ENCODE assay signal across 30 cellular contexts in genomic region chr22:37179622-37180420, GRCh38. TPM values are rescaled to one million over a fixed set of nuclear protein-coding genes. Genes with fewer than 3 reads are reported as not detected.
DNase-seq lines count a peak whose midpoint lies in the region; ATAC-seq, FAIRE-seq and TF ChIP-seq lines count a peak whose summit lies in the region.
"Had no signal": no experiment of that assay in that cellular context is flagged by ENCODE, and none has a peak within 500 bp of the region (broad histone marks: within the 10 kb centered on the region; RNA-seq: fewer than 3 reads in every experiment).

No MANE protein-coding gene starts in this region.

- TF ChIP-seq POLR2A in ovary (IDR thresholded peaks at IDR 0.05) (no peak), vagina (IDR thresholded peaks at IDR 0.05) (no peak)

- no peaks in the 10 kb centered on the region for H3K9me3 Mint-ChIP-seq in activated naive CD8-positive, alpha-beta T cell treated with anti-CD3 and anti-CD28 coated beads, Interleukin-2, amount 10 ng/mL, durations not matched to agents 7 days and 5 days
- H3K9me3 Mint-ChIP-seq in activated naive CD8-positive, alpha-beta T cell treated with anti-CD3 and anti-CD28 coated beads for 36 hours, result no peaks in the 10 kb centered on the region
- H3K9me3 Mint-ChIP-seq in endodermal cell, result no peaks in the 10 kb centered on the region
- H3K9me3 Mint-ChIP-seq: activated naive CD4-positive, alpha-beta T cell treated with anti-CD3 and anti-CD28 coated beads for 36 hours; natural killer cell had no signal

- WGBS in ovary, 3 donors, result 87 to 88% (median 87%) methylated on average over 29 to 31 of the region's 31 CpGs
- whole genome bisulfite sequencing in endodermal cell (ENCODE audit: insufficient coverage in 1 of 2, insufficient read length in 1 of 2), 2 experiments, result 93 to 96% methylated on average over 28 to 31 of the region's 31 CpGs

- H3K9me3 ChIP-seq in kidney (ENCODE audit: control insufficient read depth in 1 of 2, low read length in 2 of 2), result no peaks in the 10 kb centered on the region
- H3K9me3 ChIP-seq in ovary, result no peaks in the 10 kb centered on the region
- H3K9me3 ChIP-seq in vagina, result no peaks in the 10 kb centered on the region
- H3K9me3 ChIP-seq in endodermal cell (ENCODE audit: control insufficient read depth, low read length), result no peaks in the 10 kb centered on the region
- H3K9me3 ChIP-seq: ascending aorta had no signal

- no peak for ATAC-seq in activated naive CD8-positive, alpha-beta T cell treated with anti-CD3 and anti-CD28 coated beads, Interleukin-2, amount 10 ng/mL, durations not matched to agents 7 days and 5 days (ENCODE audit: low read depth)
- no peak for ATAC-seq in HG03457 (IDR thresholded peaks at IDR 0.05; ENCODE audit: unreplicated experiment)
- ATAC-seq: natural killer cell had no signal

- H3K4me1 ChIP-seq in kidney (ENCODE audit: control insufficient read depth in 1 of 2, insufficient read depth in 1 of 2, low read depth in 1 of 2, low read length in 2 of 2) (peaks cover 9 to 23% of the 10 kb centered on the region in 2 donors), ovary (ENCODE audit: insufficient read depth) (peaks cover 13% of the 10 kb centered on the region), vagina (peaks cover 49% of the 10 kb centered on the region), endodermal cell (ENCODE audit: control insufficient read depth, insufficient read depth, low read length) (no peaks in the 10 kb centered on the region)

- H3K4me3 ChIP-seq in kidney (ENCODE audit: low read length in 2 of 2), result no peak overlapping the region
- H3K4me3 ChIP-seq in ovary, result no peak overlapping the region
- H3K4me3 ChIP-seq in vagina, result no peak overlapping the region
- no peak overlapping the region for H3K4me3 ChIP-seq in endodermal cell (ENCODE audit: low read length)
- H3K4me3 ChIP-seq: ascending aorta had no signal

- TF ChIP-seq EP300 in ovary (IDR thresholded peaks at IDR 0.05), result no peak

- H3K36me3 ChIP-seq in kidney (ENCODE audit: control insufficient read depth in 1 of 2, insufficient read depth in 2 of 2, low read length in 2 of 2) (no peaks in the 10 kb centered on the region), ovary (no peaks in the 10 kb centered on the region), vagina (no peaks in the 10 kb centered on the region), endodermal cell (ENCODE audit: control insufficient read depth, insufficient read depth, low read length) (no peaks in the 10 kb centered on the region)

- POLR2A ChIA-PET in activated naive CD8-positive, alpha-beta T cell treated with anti-CD3 and anti-CD28 coated beads, Interleukin-2, amount 10 ng/mL, durations not matched to agents 7 days and 5 days (lab: Charles Lee), result interaction anchor here (1.5 to 2.1 kb wide), 2 partner anchors 14 to 20 kb away, joined by 3 to 6 read pairs; no protein-coding TSS in a partner anchor

- no peak for FAIRE-seq in kidney (lab: Jason Lieb, UNC)
- FAIRE-seq: GM12892, GM19239, keratinocyte, TTC549 had no signal

- no peak overlapping the region for H3K27ac Mint-ChIP-seq in activated naive CD8-positive, alpha-beta T cell treated with anti-CD3 and anti-CD28 coated beads, Interleukin-2, amount 10 ng/mL, durations not matched to agents 7 days and 5 days
- H3K27ac Mint-ChIP-seq in activated naive CD8-positive, alpha-beta T cell treated with anti-CD3 and anti-CD28 coated beads for 36 hours, result no peak overlapping the region
- no peak overlapping the region for H3K27ac Mint-ChIP-seq in endodermal cell
- H3K27ac Mint-ChIP-seq: activated naive CD4-positive, alpha-beta T cell treated with anti-CD3 and anti-CD28 coated beads for 36 hours; natural killer cell had no signal

- no peak for TF ChIP-seq CTCF in kidney (IDR thresholded peaks at IDR 0.05; ENCODE audit: borderline replicate concordance, extremely low read depth, insufficient read depth)
- TF ChIP-seq CTCF in ovary (IDR thresholded peaks at IDR 0.05), result no peak
- no peak for TF ChIP-seq CTCF in vagina (IDR thresholded peaks at IDR 0.05)
- TF ChIP-seq CTCF in endodermal cell (conservative IDR thresholded peaks at IDR 0.05), result no peak

- H3K9ac ChIP-seq in kidney (ENCODE audit: low read length in 2 of 2), result no peak overlapping the region
- H3K9ac ChIP-seq in endodermal cell (ENCODE audit: extremely low read depth, low read length, poor library complexity, severe bottlenecking), result no peak overlapping the region

- peak; percentile 16 for DNase-seq in activated naive CD8-positive, alpha-beta T cell treated with anti-CD3 and anti-CD28 coated beads, Interleukin-2, amount 10 ng/mL, durations not matched to agents 7 days and 5 days
- no peak for DNase-seq in activated naive CD8-positive, alpha-beta T cell treated with anti-CD3 and anti-CD28 coated beads for 36 hours
- DNase-seq in kidney (peak; percentile 77), ovary (peak in 3 of 5 donors; percentile 16 to 31 (median 18)), vagina (ENCODE audit: extremely low spot score in 2 of 2) (no peak), endodermal cell (no peak), pons (ENCODE audit: low spot score) (no peak)
- DNase-seq: 8988T; activated CD4-positive, CD25-positive, alpha-beta regulatory T cell treated with anti-CD3 and anti-CD28 coated beads, Interleukin-2, amount 50 U/mL, for 72 hours; activated naive CD4-positive, alpha-beta T cell treated with anti-CD3 and anti-CD28 coated beads for 36 hours; activated T-cell treated with anti-CD3 and anti-CD28 coated beads, Interleukin-2, amount 50 U/mL, for 1 hour; AML-193; caudate nucleus; foreskin melanocyte; GOT3; natural killer cell; NCI-H1105 treated with DMSO at 0.1 percent for 48 hours; NCI-H2029 treated with DMSO at 0.1 percent for 48 hours; NCI-H345; NCI-H774; SHP77 treated with DMSO at 0.1 percent for 48 hours; stimulated activated CD4-positive, alpha-beta T cell treated with anti-CD3 and anti-CD28 coated beads, Interleukin-1b, Interleukin-23, amount 100 ng/mL, for 48 hours had no signal

- peak overlapping the region in 1 of 2 donors; percentile 3 for H3K27ac ChIP-seq in kidney (ENCODE audit: low read depth in 2 of 2, low read length in 2 of 2)
- no peak overlapping the region for H3K27ac ChIP-seq in ovary
- peak overlapping the region; percentile 62 for H3K27ac ChIP-seq in vagina
- no peak overlapping the region for H3K27ac ChIP-seq in endodermal cell (ENCODE audit: low read depth, low read length)
- H3K27ac ChIP-seq: ascending aorta had no signal

- peaks cover 27% of the 10 kb centered on the region for H3K4me1 Mint-ChIP-seq in activated naive CD8-positive, alpha-beta T cell treated with anti-CD3 and anti-CD28 coated beads, Interleukin-2, amount 10 ng/mL, durations not matched to agents 7 days and 5 days
- H3K4me1 Mint-ChIP-seq in activated naive CD8-positive, alpha-beta T cell treated with anti-CD3 and anti-CD28 coated beads for 36 hours, result peaks cover 28% of the 10 kb centered on the region
- H3K4me1 Mint-ChIP-seq in endodermal cell, result peaks cover 8% of the 10 kb centered on the region

- no peak overlapping the region for H3K4me3 Mint-ChIP-seq in activated naive CD8-positive, alpha-beta T cell treated with anti-CD3 and anti-CD28 coated beads, Interleukin-2, amount 10 ng/mL, durations not matched to agents 7 days and 5 days
- no peak overlapping the region for H3K4me3 Mint-ChIP-seq in activated naive CD8-positive, alpha-beta T cell treated with anti-CD3 and anti-CD28 coated beads for 36 hours
- H3K4me3 Mint-ChIP-seq in endodermal cell, result no peak overlapping the region
- H3K4me3 Mint-ChIP-seq: activated naive CD4-positive, alpha-beta T cell treated with anti-CD3 and anti-CD28 coated beads for 36 hours; IgD-negative memory B cell; natural killer cell had no signal

- H3K36me3 Mint-ChIP-seq in activated naive CD8-positive, alpha-beta T cell treated with anti-CD3 and anti-CD28 coated beads, Interleukin-2, amount 10 ng/mL, durations not matched to agents 7 days and 5 days, result peaks cover under 1% of the 10 kb centered on the region
- no peaks in the 10 kb centered on the region for H3K36me3 Mint-ChIP-seq in activated naive CD8-positive, alpha-beta T cell treated with anti-CD3 and anti-CD28 coated beads for 36 hours
- H3K36me3 Mint-ChIP-seq in endodermal cell (ENCODE audit: low read depth), result peaks cover 3% of the 10 kb centered on the region
- H3K36me3 Mint-ChIP-seq: natural killer cell had no signal

- intact Hi-C loops in kidney (cut with DNase I), result no loop called here
- intact Hi-C loops in ovary (cut with DNase I), result no loop called here
- intact Hi-C loops in vagina (cut with DNase I), result no loop called here

- H3K27me3 Mint-ChIP-seq in activated naive CD8-positive, alpha-beta T cell treated with anti-CD3 and anti-CD28 coated beads, Interleukin-2, amount 10 ng/mL, durations not matched to agents 7 days and 5 days, result no peaks in the 10 kb centered on the region
- no peaks in the 10 kb centered on the region for H3K27me3 Mint-ChIP-seq in activated naive CD8-positive, alpha-beta T cell treated with anti-CD3 and anti-CD28 coated beads for 36 hours
- H3K27me3 Mint-ChIP-seq in endodermal cell (ENCODE audit: insufficient read depth), result peaks cover 10% of the 10 kb centered on the region

- H3K27me3 ChIP-seq in ovary (no peaks in the 10 kb centered on the region), vagina (no peaks in the 10 kb centered on the region), endodermal cell (ENCODE audit: control insufficient read depth, insufficient read depth, low read length, poor library complexity, severe bottlenecking) (no peaks in the 10 kb centered on the region)
- H3K27me3 ChIP-seq: ascending aorta had no signal

RNA-seq across cellular contexts. Expression of gene C1QTNF6, which starts 8.2 kb away (rescaled TPM):
- total RNA-seq in activated naive CD8-positive, alpha-beta T cell treated with anti-CD3 and anti-CD28 coated beads, Interleukin-2, amount 10 ng/mL, durations not matched to agents 7 days and 5 days, result 10 to 100 TPM; 15.2 to 15.7 TPM
- total RNA-seq in activated naive CD8-positive, alpha-beta T cell treated with anti-CD3 and anti-CD28 coated beads for 36 hours, result 1 to 10 TPM; 2.7 to 3.2 TPM
- total RNA-seq in kidney (8.0 TPM), ovary (1 to 10 TPM; 4.0 to 7.7 (median 4.9) TPM), vagina (4.9 TPM), endodermal cell (10 to 100 TPM; 15.5 to 16.9 TPM)
- polyA plus RNA-seq in kidney (ENCODE audit: insufficient read depth, low read depth, low replicate concordance) (3.2 TPM), ovary (1 to 10 TPM; 6.7 to 8.5 TPM)
- 17.3 TPM for polyA plus RNA-seq in endodermal cell (2013, experiment 1 of 2)
- polyA plus RNA-seq in endodermal cell (2013, experiment 2 of 2), result 18.8 TPM

RNA-seq across cellular contexts. Expression of gene IL2RB, which starts 30.1 kb away (rescaled TPM):
- 100 to 1,000 TPM; 223 to 232 TPM for total RNA-seq in activated naive CD8-positive, alpha-beta T cell treated with anti-CD3 and anti-CD28 coated beads, Interleukin-2, amount 10 ng/mL, durations not matched to agents 7 days and 5 days
- 100 to 1,000 TPM; 148 to 149 TPM for total RNA-seq in activated naive CD8-positive, alpha-beta T cell treated with anti-CD3 and anti-CD28 coated beads for 36 hours
- total RNA-seq in kidney (7.6 TPM), ovary (1 to 10 TPM in 4 of 7 donors, under 1 TPM in 2, not detected in 1; 0.34 to 4.1 (median 1.4) TPM), vagina (3.7 TPM), endodermal cell (under 1 TPM; 0.15 to 0.42 TPM)
- polyA plus RNA-seq in kidney (ENCODE audit: insufficient read depth, low read depth, low replicate concordance) (0.32 TPM), ovary (1 to 10 TPM in 1 of 2 donors, under 1 TPM in 1; 0.42 to 1.6 TPM)
- polyA plus RNA-seq in endodermal cell (2013, experiment 1 of 2), result 1.1 TPM
- polyA plus RNA-seq in endodermal cell (2013, experiment 2 of 2), result 1.5 TPM

RNA-seq across cellular contexts. Expression of gene SSTR3, which starts 32.5 kb away (rescaled TPM):
- total RNA-seq in activated naive CD8-positive, alpha-beta T cell treated with anti-CD3 and anti-CD28 coated beads, Interleukin-2, amount 10 ng/mL, durations not matched to agents 7 days and 5 days, result 10 to 100 TPM; 10.1 to 11.3 TPM
- total RNA-seq in activated naive CD8-positive, alpha-beta T cell treated with anti-CD3 and anti-CD28 coated beads for 36 hours, result 1 to 10 TPM; 7.1 to 7.4 TPM
- total RNA-seq in kidney (0.13 TPM), ovary (1 to 10 TPM; 1.7 to 9.2 (median 5.0) TPM), vagina (not detected), endodermal cell (under 1 TPM; 0.11 to 0.20 TPM)
- polyA plus RNA-seq in kidney (ENCODE audit: insufficient read depth, low read depth, low replicate concordance) (0.56 TPM), ovary (1 to 10 TPM; 1.6 to 2.2 TPM)
- polyA plus RNA-seq in endodermal cell (2013, experiment 1 of 2), result 0.14 TPM
- polyA plus RNA-seq in endodermal cell (2013, experiment 2 of 2), result 0.12 TPM
- total RNA-seq: ascending aorta, mesenteric fat pad had no signal
- polyA plus RNA-seq: keratinocyte had no signal

Comparison
In these comparisons a context has a peak if more than half of its experiments do, and no peak if none do; other contexts are left out.
1. DNase-seq: peak in activated naive CD8-positive, alpha-beta T cell treated with anti-CD3 and anti-CD28 coated beads, Interleukin-2, amount 10 ng/mL, durations not matched to agents 7 days and 5 days (single experiment), kidney (single experiment) and ovary (3 of 5); none in activated naive CD8-positive, alpha-beta T cell treated with anti-CD3 and anti-CD28 coated beads for 36 hours (single experiment), vagina (0 of 2), endodermal cell (single experiment) and pons (single experiment).
2. RNA of gene IL2RB, which starts 30.1 kb away (total RNA-seq): 223 to 232 TPM in activated naive CD8-positive, alpha-beta T cell treated with anti-CD3 and anti-CD28 coated beads, Interleukin-2, amount 10 ng/mL, durations not matched to agents 7 days and 5 days and 148 to 149 TPM in activated naive CD8-positive, alpha-beta T cell treated with anti-CD3 and anti-CD28 coated beads for 36 hours; 7.6 TPM in kidney (single experiment), 3.7 TPM in vagina (single experiment), 0.34 to 4.1 TPM in ovary and 0.15 to 0.42 TPM in endodermal cell; every median in the first group is over 10 times any median in the second.